1 cellular context compared by ENCODE assay signal in the genomic region with DNA sequence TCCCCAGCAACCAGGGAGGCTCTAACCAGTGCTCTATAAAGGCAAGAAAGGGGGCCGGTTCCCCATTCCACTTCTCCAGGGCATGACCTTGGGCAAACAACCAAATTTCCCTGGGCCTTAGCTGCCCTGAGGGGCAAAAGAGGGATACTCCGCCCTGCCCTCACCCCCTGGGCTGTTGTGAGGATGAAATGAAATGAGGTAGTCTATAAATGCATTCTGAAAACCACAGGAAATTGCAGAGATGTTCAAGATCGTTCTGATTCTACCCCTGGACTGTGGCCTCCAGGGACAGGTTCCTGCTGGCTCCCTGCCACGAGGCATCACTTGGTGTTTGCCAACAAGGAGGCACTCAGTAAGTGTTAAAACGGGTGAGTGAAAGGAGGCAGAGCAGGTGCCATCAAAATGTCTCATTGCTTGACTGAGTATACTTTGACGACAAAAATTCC.
TF ChIP-seq lines count a peak whose summit lies in the region.

No MANE protein-coding gene starts in this region.

TF ChIP-seq in HCT116, 20 proteins besides CTCF, POLR2A, EP300 and RAD21 (continued from another document):
- TF ChIP-seq, protein P1, sequence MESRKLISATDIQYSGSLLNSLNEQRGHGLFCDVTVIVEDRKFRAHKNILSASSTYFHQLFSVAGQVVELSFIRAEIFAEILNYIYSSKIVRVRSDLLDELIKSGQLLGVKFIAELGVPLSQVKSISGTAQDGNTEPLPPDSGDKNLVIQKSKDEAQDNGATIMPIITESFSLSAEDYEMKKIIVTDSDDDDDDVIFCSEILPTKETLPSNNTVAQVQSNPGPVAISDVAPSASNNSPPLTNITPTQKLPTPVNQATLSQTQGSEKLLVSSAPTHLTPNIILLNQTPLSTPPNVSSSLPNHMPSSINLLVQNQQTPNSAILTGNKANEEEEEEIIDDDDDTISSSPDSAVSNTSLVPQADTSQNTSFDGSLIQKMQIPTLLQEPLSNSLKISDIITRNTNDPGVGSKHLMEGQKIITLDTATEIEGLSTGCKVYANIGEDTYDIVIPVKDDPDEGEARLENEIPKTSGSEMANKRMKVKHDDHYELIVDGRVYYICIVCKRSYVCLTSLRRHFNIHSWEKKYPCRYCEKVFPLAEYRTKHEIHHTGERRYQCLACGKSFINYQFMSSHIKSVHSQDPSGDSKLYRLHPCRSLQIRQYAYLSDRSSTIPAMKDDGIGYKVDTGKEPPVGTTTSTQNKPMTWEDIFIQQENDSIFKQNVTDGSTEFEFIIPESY (IDR thresholded peaks at IDR 0.05; ENCODE audit: extremely low read depth, insufficient replicate concordance, low read length), result no peak
- TF ChIP-seq SRF (IDR thresholded peaks at IDR 0.05; ENCODE audit: low read depth), result no peak
- TF ChIP-seq, protein P2, sequence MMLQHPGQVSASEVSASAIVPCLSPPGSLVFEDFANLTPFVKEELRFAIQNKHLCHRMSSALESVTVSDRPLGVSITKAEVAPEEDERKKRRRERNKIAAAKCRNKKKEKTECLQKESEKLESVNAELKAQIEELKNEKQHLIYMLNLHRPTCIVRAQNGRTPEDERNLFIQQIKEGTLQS (IDR thresholded peaks at IDR 0.05), result no peak
TF ChIP-seq in HCT116: peak in this region for 0.
